38 cellular contexts compared by ENCODE assay signal in genomic region chr5:151607304-151607703, GRCh38. TPM values are rescaled to one million over a fixed set of nuclear protein-coding genes. Genes with fewer than 3 reads are reported as not detected.
"Had no signal": no experiment of that assay in that cellular context is flagged by ENCODE, and none has a peak within 500 bp of the region (broad histone marks: within the 10 kb centered on the region; RNA-seq: fewer than 3 reads in every experiment).

No MANE protein-coding gene starts in this region.

- H3K36me3 Mint-ChIP-seq: activated naive CD4-positive, alpha-beta T cell treated with anti-CD3 and anti-CD28 coated beads, Interleukin-2, amount 10 ng/mL, durations not matched to agents 7 days and 5 days; activated naive CD4-positive, alpha-beta T cell treated with anti-CD3 and anti-CD28 coated beads, Interleukin-2, amount 50 U/mL, for 24 hours; activated naive CD4-positive, alpha-beta T cell treated with anti-CD3 and anti-CD28 coated beads, Interleukin-2, amount 50 U/mL, for 72 hours; activated naive CD8-positive, alpha-beta T cell; activated naive CD8-positive, alpha-beta T cell treated with anti-CD3 and anti-CD28 coated beads for 36 hours; brain had no signal

- H3K27me3 Mint-ChIP-seq: activated naive CD4-positive, alpha-beta T cell treated with anti-CD3 and anti-CD28 coated beads, Interleukin-2, amount 50 U/mL, for 24 hours; activated naive CD8-positive, alpha-beta T cell; activated naive CD8-positive, alpha-beta T cell treated with anti-CD3 and anti-CD28 coated beads, Interleukin-2, amount 50 U/mL, for 24 hours had no signal

- H3K4me3 Mint-ChIP-seq: activated naive CD4-positive, alpha-beta T cell treated with anti-CD3 and anti-CD28 coated beads for 36 hours; activated naive CD4-positive, alpha-beta T cell treated with anti-CD3 and anti-CD28 coated beads, Interleukin-2, amount 10 ng/mL, durations not matched to agents 7 days and 5 days; activated naive CD4-positive, alpha-beta T cell treated with anti-CD3 and anti-CD28 coated beads, Interleukin-2, amount 50 U/mL, for 24 hours; activated naive CD8-positive, alpha-beta T cell; activated naive CD8-positive, alpha-beta T cell treated with anti-CD3 and anti-CD28 coated beads for 36 hours; activated naive CD8-positive, alpha-beta T cell treated with anti-CD3 and anti-CD28 coated beads, Interleukin-2, amount 10 ng/mL, durations not matched to agents 7 days and 5 days; activated naive CD8-positive, alpha-beta T cell treated with anti-CD3 and anti-CD28 coated beads, Interleukin-2, amount 50 U/mL, for 24 hours; activated T-cell treated with anti-CD3 and anti-CD28 coated beads, Interleukin-2, amount 50 U/mL, for 24 hours; activated T-cell treated with anti-CD3 and anti-CD28 coated beads, Interleukin-2, amount 50 U/mL, for 4 hours; activated T-cell treated with anti-CD3 and anti-CD28 coated beads, Interleukin-2, amount 50 U/mL, for 72 hours; activated T-helper 1 cell treated with anti-CD3 and anti-CD28 coated beads, Interleukin-12 subunit alpha, Interleukin-12 subunit beta, Interleukin-2, Interleukin-4 antibody, amounts not matched to agents 30 ng/mL and 10 ng/mL and 1 ng/mL, durations not matched to agents 14 hours and 24 hours and 36 hours; activated T-helper 17 cell treated with anti-CD3 and anti-CD28 coated beads, Interleukin-2, amount 50 U/mL, for 72 hours; brain; central memory CD8-positive, alpha-beta T cell had no signal

- H3K27ac Mint-ChIP-seq: activated naive CD4-positive, alpha-beta T cell treated with anti-CD3 and anti-CD28 coated beads for 36 hours; activated naive CD4-positive, alpha-beta T cell treated with anti-CD3 and anti-CD28 coated beads, Interleukin-2, amount 10 ng/mL, durations not matched to agents 7 days and 5 days; activated naive CD4-positive, alpha-beta T cell treated with anti-CD3 and anti-CD28 coated beads, Interleukin-2, amount 50 U/mL, for 72 hours; activated naive CD8-positive, alpha-beta T cell; activated naive CD8-positive, alpha-beta T cell treated with anti-CD3 and anti-CD28 coated beads for 36 hours; activated naive CD8-positive, alpha-beta T cell treated with anti-CD3 and anti-CD28 coated beads, Interleukin-2, amount 10 ng/mL, durations not matched to agents 7 days and 5 days; activated naive CD8-positive, alpha-beta T cell treated with anti-CD3 and anti-CD28 coated beads, Interleukin-2, amount 50 U/mL, for 24 hours; activated T-cell treated with anti-CD3 and anti-CD28 coated beads, Interleukin-2, amount 50 U/mL, for 24 hours; activated T-cell treated with anti-CD3 and anti-CD28 coated beads, Interleukin-2, amount 50 U/mL, for 72 hours; activated T-helper 1 cell treated with anti-CD3 and anti-CD28 coated beads, Interleukin-12 subunit alpha, Interleukin-12 subunit beta, Interleukin-2, Interleukin-4 antibody, amounts not matched to agents 30 ng/mL and 10 ng/mL and 1 ng/mL, durations not matched to agents 14 hours and 24 hours and 36 hours; activated T-helper 17 cell treated with anti-CD3 and anti-CD28 coated beads, Interleukin-2, amount 50 U/mL, for 72 hours; activated T-helper 2 cell treated with anti-CD3 and anti-CD28 coated beads, Interferon-gamma antibody, Interleukin-2, Interleukin-4, amounts not matched to agents 10 μg/mL and 5 μg/mL and 100 μg/mL, durations not matched to agents 14 hours and 24 hours and 36 hours; brain had no signal

- H3K9me3 ChIP-seq: adrenal gland, body of pancreas, breast epithelium had no signal

- H3K27me3 ChIP-seq: adrenal gland, body of pancreas, brain microvascular endothelial cell, breast epithelium, cardiac muscle cell had no signal

- H3K4me1 ChIP-seq: adrenal gland, body of pancreas, breast epithelium had no signal

- H3K9me3 Mint-ChIP-seq: activated naive CD4-positive, alpha-beta T cell treated with anti-CD3 and anti-CD28 coated beads for 36 hours; activated naive CD4-positive, alpha-beta T cell treated with anti-CD3 and anti-CD28 coated beads, Interleukin-2, amount 10 ng/mL, durations not matched to agents 7 days and 5 days; activated naive CD4-positive, alpha-beta T cell treated with anti-CD3 and anti-CD28 coated beads, Interleukin-2, amount 50 U/mL, for 24 hours; activated naive CD4-positive, alpha-beta T cell treated with anti-CD3 and anti-CD28 coated beads, Interleukin-2, amount 50 U/mL, for 72 hours; activated naive CD8-positive, alpha-beta T cell treated with anti-CD3 and anti-CD28 coated beads for 36 hours; activated naive CD8-positive, alpha-beta T cell treated with anti-CD3 and anti-CD28 coated beads, Interleukin-2, amount 10 ng/mL, durations not matched to agents 7 days and 5 days; activated naive CD8-positive, alpha-beta T cell treated with anti-CD3 and anti-CD28 coated beads, Interleukin-2, amount 50 U/mL, for 24 hours; activated T-helper 1 cell treated with anti-CD3 and anti-CD28 coated beads, Interleukin-12 subunit alpha, Interleukin-12 subunit beta, Interleukin-2, Interleukin-4 antibody, amounts not matched to agents 30 ng/mL and 10 ng/mL and 1 ng/mL, durations not matched to agents 14 hours and 24 hours and 36 hours; activated T-helper 17 cell treated with anti-CD3 and anti-CD28 coated beads, Interleukin-2, amount 50 U/mL, for 72 hours; activated T-helper 2 cell treated with anti-CD3 and anti-CD28 coated beads, Interferon-gamma antibody, Interleukin-2, Interleukin-4, amounts not matched to agents 10 μg/mL and 5 μg/mL and 100 μg/mL, durations not matched to agents 14 hours and 24 hours and 36 hours; brain; central memory CD8-positive, alpha-beta T cell had no signal

- H3K4me1 Mint-ChIP-seq: brain had no signal

- H3K4me3 ChIP-seq: adrenal gland, body of pancreas, breast epithelium, cardiac muscle cell had no signal

- ATAC-seq: activated naive CD4-positive, alpha-beta T cell treated with anti-CD3 and anti-CD28 coated beads, Interleukin-2, amount 50 U/mL, for 72 hours; activated naive CD8-positive, alpha-beta T cell treated with anti-CD3 and anti-CD28 coated beads, Interleukin-2, amount 50 U/mL, for 24 hours; activated T-cell treated with anti-CD3 and anti-CD28 coated beads, Interleukin-2, amount 50 U/mL, for 4 hours; activated T-cell treated with anti-CD3 and anti-CD28 coated beads, Interleukin-2, amount 50 U/mL, for 72 hours; activated T-helper 17 cell treated with anti-CD3 and anti-CD28 coated beads, Interleukin-2, amount 50 U/mL, for 72 hours; body of pancreas had no signal

- H3K36me3 ChIP-seq: adrenal gland, brain microvascular endothelial cell, breast epithelium, cardiac muscle cell had no signal

- DNase-seq: activated effector memory CD4-positive, alpha-beta T cell treated with anti-CD3 and anti-CD28 coated beads, Interleukin-2, amount 50 U/mL, for 16 hours; activated effector memory CD4-positive, alpha-beta T cell treated with Interleukin-2 at 50 U/mL for 16 hours; activated gamma-delta T cell; activated gamma-delta T cell treated with Interleukin-2 at 50 U/mL for 16 hours; activated naive CD4-positive, alpha-beta T cell; activated naive CD4-positive, alpha-beta T cell treated with anti-CD3 and anti-CD28 coated beads for 36 hours; activated naive CD4-positive, alpha-beta T cell treated with anti-CD3 and anti-CD28 coated beads, Interleukin-2, amount 10 ng/mL, durations not matched to agents 7 days and 5 days; activated naive CD4-positive, alpha-beta T cell treated with anti-CD3 and anti-CD28 coated beads, Interleukin-2, amount 50 U/mL, for 16 hours; activated naive CD4-positive, alpha-beta T cell treated with Interleukin-2 at 50 U/mL for 16 hours; activated naive CD8-positive, alpha-beta T cell treated with anti-CD3 and anti-CD28 coated beads for 36 hours; activated naive CD8-positive, alpha-beta T cell treated with anti-CD3 and anti-CD28 coated beads, Interleukin-2, amount 10 ng/mL, durations not matched to agents 7 days and 5 days; activated naive CD8-positive, alpha-beta T cell treated with anti-CD3 and anti-CD28 coated beads, Interleukin-2, amount 50 U/mL, for 24 hours; activated T-cell treated with anti-CD3 and anti-CD28 coated beads, Interleukin-2, amount 50 U/mL, for 1 hour; activated T-cell treated with anti-CD3 and anti-CD28 coated beads, Interleukin-2, amount 50 U/mL, for 24 hours; activated T-cell treated with anti-CD3 and anti-CD28 coated beads, Interleukin-2, amount 50 U/mL, for 4 hours; activated T-cell treated with anti-CD3 and anti-CD28 coated beads, Interleukin-2, amount 50 U/mL, for 48 hours; activated T-cell treated with anti-CD3 and anti-CD28 coated beads, Interleukin-2, amount 50 U/mL, for 72 hours; adrenal gland; amygdala; anterior cingulate cortex; aorta; body of pancreas; brain microvascular endothelial cell; caudate nucleus; central memory CD4-positive, alpha-beta T cell; cerebellar nuclear complex had no signal

- H3K27ac ChIP-seq: adrenal gland, body of pancreas, brain microvascular endothelial cell, breast epithelium, cardiac muscle cell had no signal

- FAIRE-seq: astrocyte, bronchial epithelial cell had no signal

RNA-seq across cellular contexts. Expression of gene FAT2, which starts 16.2 kb away (rescaled TPM):
- total RNA-seq: activated naive CD4-positive, alpha-beta T cell treated with anti-CD3 and anti-CD28 coated beads for 36 hours; activated naive CD4-positive, alpha-beta T cell treated with anti-CD3 and anti-CD28 coated beads, Interleukin-2, amount 50 U/mL, for 72 hours; activated naive CD8-positive, alpha-beta T cell treated with anti-CD3 and anti-CD28 coated beads for 36 hours; activated naive CD8-positive, alpha-beta T cell treated with anti-CD3 and anti-CD28 coated beads, Interleukin-2, amount 10 ng/mL, durations not matched to agents 7 days and 5 days; activated T-cell treated with anti-CD3 and anti-CD28 coated beads, Interleukin-2, amount 50 U/mL, for 4 hours; activated T-cell treated with anti-CD3 and anti-CD28 coated beads, Interleukin-2, amount 50 U/mL, for 72 hours; activated T-helper 1 cell treated with anti-CD3 and anti-CD28 coated beads, Interleukin-12 subunit alpha, Interleukin-12 subunit beta, Interleukin-2, Interleukin-4 antibody, amounts not matched to agents 30 ng/mL and 10 ng/mL and 1 ng/mL, durations not matched to agents 14 hours and 24 hours and 36 hours; activated T-helper 17 cell treated with anti-CD3 and anti-CD28 coated beads, Interleukin-2, amount 50 U/mL, for 72 hours; body of pancreas had no signal
- polyA plus RNA-seq: aorta had no signal
